ENCODE assay signal across 19 cellular contexts in the genomic region with DNA sequence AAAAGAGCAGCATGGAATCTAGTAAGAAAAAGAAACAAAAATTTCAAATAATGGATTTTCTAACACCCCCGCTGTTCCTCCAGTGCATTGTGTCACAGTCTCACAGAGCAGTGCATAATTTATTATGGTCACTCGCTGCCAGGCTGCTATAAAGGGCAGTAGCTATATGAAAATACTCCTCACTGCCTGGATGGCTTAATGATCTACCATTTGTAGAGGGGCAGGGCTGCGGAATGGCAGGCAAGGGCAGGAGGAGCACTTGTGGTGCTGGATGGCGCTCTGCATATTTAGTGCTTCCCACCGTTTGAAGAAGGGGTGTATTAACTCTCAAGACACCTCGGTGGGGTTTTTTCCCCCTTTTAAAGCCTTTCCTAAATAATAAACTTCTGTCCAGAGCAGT.
A peak's percentile ranks its signal among the peaks of the same experiment; 100 is the strongest.
DNase-seq lines count a peak whose midpoint lies in the region; ATAC-seq and TF ChIP-seq lines count a peak whose summit lies in the region.
"Had no signal": no experiment of that assay in that cellular context is flagged by ENCODE, and none has a peak within 500 bp of the region (broad histone marks: within the 10 kb centered on the region; RNA-seq: fewer than 3 reads in every experiment).

No MANE protein-coding gene starts in this region.

- CTCF ChIA-PET in activated naive CD4-positive, alpha-beta T cell treated with anti-CD3 and anti-CD28 coated beads, Interleukin-2, amount 10 ng/mL, durations not matched to agents 7 days and 5 days (lab: Charles Lee) = no interaction called here

- H3K4me1 Mint-ChIP-seq in neural progenitor cell = peaks cover 14% of the 10 kb centered on the region
- H3K4me1 Mint-ChIP-seq in activated naive CD4-positive, alpha-beta T cell treated with anti-CD3 and anti-CD28 coated beads, Interleukin-2, amount 10 ng/mL, durations not matched to agents 7 days and 5 days = no peaks in the 10 kb centered on the region

- H3K27ac ChIP-seq in neural progenitor cell (no peak overlapping the region), thyroid gland (no peak overlapping the region), psoas muscle (no peak overlapping the region)
- H3K27ac ChIP-seq: C4-2B had no signal

- no peak for TF ChIP-seq CTCF in neural progenitor cell (IDR thresholded peaks at IDR 0.05)
- TF ChIP-seq CTCF in thyroid gland (IDR thresholded peaks at IDR 0.05) = no peak
- TF ChIP-seq CTCF in psoas muscle (IDR thresholded peaks at IDR 0.05) = no peak

- H3K4me1 ChIP-seq in neural progenitor cell (peaks cover 12% of the 10 kb centered on the region), thyroid gland (no peaks in the 10 kb centered on the region), psoas muscle (no peaks in the 10 kb centered on the region)

- DNase-seq in NCI-H2227 (lab: John Stamatoyannopoulos, UW; ENCODE audit: unreplicated experiment) = peak; percentile 67
- peak; percentile 11 for DNase-seq in iPS-NIHi11 (ENCODE audit: low spot score)
- peak; percentile 34 for DNase-seq in neural progenitor cell (ENCODE audit: low spot score)
- no peak for DNase-seq in thyroid gland
- DNase-seq in effector CD4-positive, alpha-beta T cell = no peak
- DNase-seq in psoas muscle = no peak
- no peak for DNase-seq in activated naive CD4-positive, alpha-beta T cell treated with anti-CD3 and anti-CD28 coated beads, Interleukin-2, amount 10 ng/mL, durations not matched to agents 7 days and 5 days
- DNase-seq: AML-193, GOT3, MM.1S, NCI-H1105, NCI-H1694, NCI-H2081 treated with DMSO at 0.1 percent for 48 hours, NCI-H345, NCI-H526, PC-3, RPMI8226, SHP77 treated with DMSO at 0.1 percent for 48 hours had no signal

- no peak overlapping the region for H3K9ac ChIP-seq in neural progenitor cell

- no peaks in the 10 kb centered on the region for H3F3A ChIP-seq in neural progenitor cell (ENCODE audit: low read depth)

- H2AFZ ChIP-seq in neural progenitor cell (replicated peaks) = no peak overlapping the region

- H3K27ac Mint-ChIP-seq in neural progenitor cell = no peak overlapping the region
- no peak overlapping the region for H3K27ac Mint-ChIP-seq in activated naive CD4-positive, alpha-beta T cell treated with anti-CD3 and anti-CD28 coated beads, Interleukin-2, amount 10 ng/mL, durations not matched to agents 7 days and 5 days

- ATAC-seq in psoas muscle = no peak
- ATAC-seq: PC-3 had no signal

- H3K27me3 Mint-ChIP-seq in neural progenitor cell (ENCODE audit: insufficient read depth, low read depth) = no peaks in the 10 kb centered on the region
- no peaks in the 10 kb centered on the region for H3K27me3 Mint-ChIP-seq in activated naive CD4-positive, alpha-beta T cell treated with anti-CD3 and anti-CD28 coated beads, Interleukin-2, amount 10 ng/mL, durations not matched to agents 7 days and 5 days

- intact Hi-C loops in thyroid gland (cut with DNase I) = no loop called here
- intact Hi-C loops in psoas muscle (cut with DNase I) = no loop called here

- H3K79me2 ChIP-seq in neural progenitor cell (ENCODE audit: low read depth) = no peaks in the 10 kb centered on the region

- H3K4me3 ChIP-seq in neural progenitor cell (no peak overlapping the region), thyroid gland (replicated peaks in 1 of 3) (no peak overlapping the region), psoas muscle (no peak overlapping the region)

- H3K9me3 Mint-ChIP-seq in neural progenitor cell = peaks cover 3% of the 10 kb centered on the region
- H3K9me3 Mint-ChIP-seq in activated naive CD4-positive, alpha-beta T cell treated with anti-CD3 and anti-CD28 coated beads, Interleukin-2, amount 10 ng/mL, durations not matched to agents 7 days and 5 days = no peaks in the 10 kb centered on the region

- H3K36me3 ChIP-seq in neural progenitor cell = no peaks in the 10 kb centered on the region
- H3K36me3 ChIP-seq in thyroid gland = no peaks in the 10 kb centered on the region
- H3K36me3 ChIP-seq in psoas muscle (ENCODE audit: insufficient read depth in 1 of 2, low read depth in 1 of 2) = no peaks in the 10 kb centered on the region

- no peak overlapping the region for H3K4me3 Mint-ChIP-seq in neural progenitor cell
- no peak overlapping the region for H3K4me3 Mint-ChIP-seq in activated naive CD4-positive, alpha-beta T cell treated with anti-CD3 and anti-CD28 coated beads, Interleukin-2, amount 10 ng/mL, durations not matched to agents 7 days and 5 days

- H3K4me2 ChIP-seq in neural progenitor cell = peak overlapping the region; percentile 16

- no peak for TF ChIP-seq POLR2A in thyroid gland (IDR thresholded peaks at IDR 0.05)

- H3K9me3 ChIP-seq in neural progenitor cell (ENCODE audit: low read depth) (no peaks in the 10 kb centered on the region), thyroid gland (no peaks in the 10 kb centered on the region), psoas muscle (no peaks in the 10 kb centered on the region)

- 74 to 78% methylated on average over 6 of the region's 6 CpGs for WGBS in thyroid gland, 2 donors
- 71 to 79% (median 76%) methylated on average over 6 of the region's 6 CpGs for WGBS in psoas muscle, 3 donors

- H3K36me3 Mint-ChIP-seq in neural progenitor cell = no peaks in the 10 kb centered on the region
- peaks cover 6% of the 10 kb centered on the region for H3K36me3 Mint-ChIP-seq in activated naive CD4-positive, alpha-beta T cell treated with anti-CD3 and anti-CD28 coated beads, Interleukin-2, amount 10 ng/mL, durations not matched to agents 7 days and 5 days

- no peaks in the 10 kb centered on the region for H4K20me1 ChIP-seq in neural progenitor cell (ENCODE audit: low read depth)

- H3K27me3 ChIP-seq in neural progenitor cell (peaks cover 46% of the 10 kb centered on the region), thyroid gland (no peaks in the 10 kb centered on the region), psoas muscle (ENCODE audit: insufficient read depth in 3 of 3, low read length in 2 of 3) (no peaks in the 10 kb centered on the region)

Comparison
In these comparisons a context has a peak if more than half of its experiments do, and no peak if none do; other contexts are left out.
1. DNase-seq: peak in NCI-H2227 (single experiment), iPS-NIHi11 (single experiment) and neural progenitor cell (single experiment); none in thyroid gland (0 of 2), effector CD4-positive, alpha-beta T cell (single experiment), psoas muscle (0 of 2) and activated naive CD4-positive, alpha-beta T cell treated with anti-CD3 and anti-CD28 coated beads, Interleukin-2, amount 10 ng/mL, durations not matched to agents 7 days and 5 days (single experiment).